1 cellular context compared by ENCODE assay signal in genomic region chr13:99930925-99931324, GRCh38.
TF ChIP-seq lines count a peak whose summit lies in the region.

No MANE protein-coding gene starts in this region.

TF ChIP-seq in HepG2, 621 proteins besides CTCF, POLR2A, EP300 and RAD21:
- TF ChIP-seq NCOA2 (CRISPR knock-in tag; IDR thresholded peaks at IDR 0.05) = no peak
- no peak for TF ChIP-seq HNRNPH1 (optimal IDR thresholded peaks at IDR 0.05; ENCODE audit: low read depth, low read length)
- no peak for TF ChIP-seq HDAC2 (CRISPR knock-in tag; IDR thresholded peaks at IDR 0.05)
- TF ChIP-seq SOX6 (IDR thresholded peaks at IDR 0.05) = peak; percentile 57; the same call in 1 of the 2 replicates
- no peak for TF ChIP-seq SOX6 (CRISPR knock-in tag; IDR thresholded peaks at IDR 0.05)
- TF ChIP-seq ZBED4 (CRISPR knock-in tag; IDR thresholded peaks at IDR 0.05; ENCODE audit: borderline replicate concordance) = no peak
- TF ChIP-seq PHB2 (IDR thresholded peaks at IDR 0.05; ENCODE audit: partially characterized antibody) = peak; percentile 31
- 0 out of 2 replicates have a peak, but pooled peaks have one; percentile 19 for TF ChIP-seq NFRKB (IDR thresholded peaks at IDR 0.05)
- TF ChIP-seq ZBTB40 (IDR thresholded peaks at IDR 0.05) = 0 out of 2 replicates have a peak, but pooled peaks have one; percentile 11
- TF ChIP-seq ZBTB40 (CRISPR knock-in tag; IDR thresholded peaks at IDR 0.05) = no peak
TF ChIP-seq in HepG2: peak in this region for 4.
